Comparison of ENCODE assay signal across 1 cellular context in the genomic region with DNA sequence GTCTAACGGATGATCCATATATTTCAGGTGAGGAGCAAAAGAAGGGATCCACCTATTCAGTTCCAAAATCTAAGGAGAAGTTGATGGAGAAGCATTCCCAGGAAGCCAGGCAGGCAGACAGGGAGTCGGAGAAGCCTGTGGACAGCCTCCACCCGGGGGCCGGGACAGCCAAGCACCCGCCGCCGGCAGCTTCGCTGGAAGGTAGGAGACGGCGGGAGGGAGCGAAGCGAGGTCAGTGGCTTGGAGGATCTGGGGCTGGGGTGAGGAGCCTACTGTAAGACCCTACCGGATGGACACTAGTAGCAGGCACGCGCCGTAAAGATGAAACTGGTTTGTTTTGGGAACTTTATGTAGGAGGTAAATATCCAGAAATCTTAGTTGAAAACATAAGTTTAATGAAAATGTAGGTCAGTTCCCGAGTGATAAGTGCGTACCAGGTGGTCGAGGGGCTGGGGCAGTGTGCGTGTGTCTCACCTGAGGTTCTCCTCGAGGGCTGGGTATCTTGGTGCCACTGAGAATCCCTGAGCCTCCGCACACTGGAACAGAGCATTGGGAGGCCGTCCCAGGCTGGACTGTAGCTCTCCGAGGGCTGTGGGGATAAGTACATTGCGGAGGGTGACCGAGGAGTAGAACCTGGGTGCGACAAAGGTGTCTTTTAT.
TF ChIP-seq lines count a peak whose summit lies in the region.

No MANE protein-coding gene starts in this region.

TF ChIP-seq in HepG2, 621 proteins besides CTCF, POLR2A, EP300 and RAD21 (continued from another document):
- no peak for TF ChIP-seq ZNF431 (CRISPR knock-in tag; IDR thresholded peaks at IDR 0.05; ENCODE audit: borderline replicate concordance, low read depth)
- 0 out of 2 replicates have a peak, but pooled peaks have one; percentile 9 for TF ChIP-seq SP140L (CRISPR knock-in tag; IDR thresholded peaks at IDR 0.05; ENCODE audit: borderline replicate concordance)
- TF ChIP-seq, protein P1, sequence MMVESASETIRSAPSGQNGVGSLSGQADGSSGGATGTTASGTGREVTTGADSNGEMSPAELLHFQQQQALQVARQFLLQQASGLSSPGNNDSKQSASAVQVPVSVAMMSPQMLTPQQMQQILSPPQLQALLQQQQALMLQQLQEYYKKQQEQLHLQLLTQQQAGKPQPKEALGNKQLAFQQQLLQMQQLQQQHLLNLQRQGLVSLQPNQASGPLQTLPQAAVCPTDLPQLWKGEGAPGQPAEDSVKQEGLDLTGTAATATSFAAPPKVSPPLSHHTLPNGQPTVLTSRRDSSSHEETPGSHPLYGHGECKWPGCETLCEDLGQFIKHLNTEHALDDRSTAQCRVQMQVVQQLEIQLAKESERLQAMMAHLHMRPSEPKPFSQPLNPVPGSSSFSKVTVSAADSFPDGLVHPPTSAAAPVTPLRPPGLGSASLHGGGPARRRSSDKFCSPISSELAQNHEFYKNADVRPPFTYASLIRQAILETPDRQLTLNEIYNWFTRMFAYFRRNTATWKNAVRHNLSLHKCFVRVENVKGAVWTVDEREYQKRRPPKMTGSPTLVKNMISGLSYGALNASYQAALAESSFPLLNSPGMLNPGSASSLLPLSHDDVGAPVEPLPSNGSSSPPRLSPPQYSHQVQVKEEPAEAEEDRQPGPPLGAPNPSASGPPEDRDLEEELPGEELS (CRISPR knock-in tag; IDR thresholded peaks at IDR 0.05): no peak
- TF ChIP-seq, protein P2, sequence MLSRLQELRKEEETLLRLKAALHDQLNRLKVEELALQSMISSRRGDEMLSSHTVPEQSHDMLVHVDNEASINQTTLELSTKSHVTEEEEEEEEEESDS (CRISPR knock-in tag; IDR thresholded peaks at IDR 0.05; ENCODE audit: borderline replicate concordance): 0 out of 2 replicates have a peak, but pooled peaks have one; percentile 27
- TF ChIP-seq SRY (CRISPR knock-in tag; IDR thresholded peaks at IDR 0.05): no peak
- TF ChIP-seq, protein P3, sequence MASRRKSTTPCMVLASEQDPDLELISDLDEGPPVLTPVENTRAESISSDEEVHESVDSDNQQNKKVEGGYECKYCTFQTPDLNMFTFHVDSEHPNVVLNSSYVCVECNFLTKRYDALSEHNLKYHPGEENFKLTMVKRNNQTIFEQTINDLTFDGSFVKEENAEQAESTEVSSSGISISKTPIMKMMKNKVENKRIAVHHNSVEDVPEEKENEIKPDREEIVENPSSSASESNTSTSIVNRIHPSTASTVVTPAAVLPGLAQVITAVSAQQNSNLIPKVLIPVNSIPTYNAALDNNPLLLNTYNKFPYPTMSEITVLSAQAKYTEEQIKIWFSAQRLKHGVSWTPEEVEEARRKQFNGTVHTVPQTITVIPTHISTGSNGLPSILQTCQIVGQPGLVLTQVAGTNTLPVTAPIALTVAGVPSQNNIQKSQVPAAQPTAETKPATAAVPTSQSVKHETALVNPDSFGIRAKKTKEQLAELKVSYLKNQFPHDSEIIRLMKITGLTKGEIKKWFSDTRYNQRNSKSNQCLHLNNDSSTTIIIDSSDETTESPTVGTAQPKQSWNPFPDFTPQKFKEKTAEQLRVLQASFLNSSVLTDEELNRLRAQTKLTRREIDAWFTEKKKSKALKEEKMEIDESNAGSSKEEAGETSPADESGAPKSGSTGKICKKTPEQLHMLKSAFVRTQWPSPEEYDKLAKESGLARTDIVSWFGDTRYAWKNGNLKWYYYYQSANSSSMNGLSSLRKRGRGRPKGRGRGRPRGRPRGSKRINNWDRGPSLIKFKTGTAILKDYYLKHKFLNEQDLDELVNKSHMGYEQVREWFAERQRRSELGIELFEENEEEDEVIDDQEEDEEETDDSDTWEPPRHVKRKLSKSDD (CRISPR knock-in tag; IDR thresholded peaks at IDR 0.05; ENCODE audit: low read depth): 0 out of 2 replicates have a peak, but pooled peaks have one; percentile 22
- no peak for TF ChIP-seq RBFOX2 (IDR thresholded peaks at IDR 0.05; ENCODE audit: low read depth, low read length)
- 0 out of 2 replicates have a peak, but pooled peaks have one; percentile 0 for TF ChIP-seq TGIF2 (CRISPR knock-in tag; IDR thresholded peaks at IDR 0.05)
- TF ChIP-seq MEIS1 (CRISPR knock-in tag; IDR thresholded peaks at IDR 0.05; ENCODE audit: borderline replicate concordance): 0 out of 2 replicates have a peak, but pooled peaks have one; percentile 15
- TF ChIP-seq PHF21A (CRISPR knock-in tag; IDR thresholded peaks at IDR 0.05): peak; percentile 51; the same call in 1 of the 2 replicates
- 0 out of 2 replicates have a peak, but pooled peaks have one; percentile 57 for TF ChIP-seq ZNF670 (CRISPR knock-in tag; IDR thresholded peaks at IDR 0.05; ENCODE audit: borderline replicate concordance)
- TF ChIP-seq MED13 (CRISPR knock-in tag; IDR thresholded peaks at IDR 0.05): peak; percentile 10; the same call in 1 of the 2 replicates
- peak; percentile 17; the same call in 1 of the 2 replicates for TF ChIP-seq ZNF350 (CRISPR knock-in tag; IDR thresholded peaks at IDR 0.05; ENCODE audit: borderline replicate concordance, low read depth)
- peak; percentile 59; the same call in 1 of the 2 replicates for TF ChIP-seq ZNF607 (CRISPR knock-in tag; IDR thresholded peaks at IDR 0.05; ENCODE audit: borderline replicate concordance)
- TF ChIP-seq KDM2A (CRISPR knock-in tag; IDR thresholded peaks at IDR 0.05; ENCODE audit: borderline replicate concordance, low read depth): peak; percentile 12; the same call in 1 of the 2 replicates
- TF ChIP-seq NONO (IDR thresholded peaks at IDR 0.05): no peak
- TF ChIP-seq NONO (CRISPR knock-in tag; conservative IDR thresholded peaks at IDR 0.05): no peak
- TF ChIP-seq ZNF317 (CRISPR knock-in tag; IDR thresholded peaks at IDR 0.05): peak; percentile 39; the same call in 1 of the 2 replicates
- TF ChIP-seq ZNF234 (CRISPR knock-in tag; conservative IDR thresholded peaks at IDR 0.05): peak; percentile 80; the same call in 1 of the 2 replicates
- TF ChIP-seq, protein P4, sequence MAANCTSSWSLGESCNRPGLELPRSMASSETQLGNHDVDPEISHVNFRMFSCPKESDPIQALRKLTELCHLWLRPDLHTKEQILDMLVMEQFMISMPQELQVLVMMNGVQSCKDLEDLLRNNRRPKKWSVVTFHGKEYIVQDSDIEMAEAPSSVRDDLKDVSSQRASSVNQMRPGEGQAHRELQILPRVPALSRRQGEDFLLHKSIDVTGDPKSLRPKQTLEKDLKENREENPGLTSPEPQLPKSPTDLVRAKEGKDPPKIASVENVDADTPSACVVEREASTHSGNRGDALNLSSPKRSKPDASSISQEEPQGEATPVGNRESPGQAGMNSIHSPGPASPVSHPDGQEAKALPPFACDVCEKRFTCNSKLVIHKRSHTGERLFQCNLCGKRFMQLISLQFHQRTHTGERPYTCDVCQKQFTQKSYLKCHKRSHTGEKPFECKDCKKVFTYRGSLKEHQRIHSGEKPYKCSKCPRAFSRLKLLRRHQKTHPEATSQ (CRISPR knock-in tag; IDR thresholded peaks at IDR 0.05; ENCODE audit: borderline replicate concordance): 0 out of 2 replicates have a peak, but pooled peaks have one; percentile 52
